ENCODE assay signal across 8 cellular contexts in the genomic region with DNA sequence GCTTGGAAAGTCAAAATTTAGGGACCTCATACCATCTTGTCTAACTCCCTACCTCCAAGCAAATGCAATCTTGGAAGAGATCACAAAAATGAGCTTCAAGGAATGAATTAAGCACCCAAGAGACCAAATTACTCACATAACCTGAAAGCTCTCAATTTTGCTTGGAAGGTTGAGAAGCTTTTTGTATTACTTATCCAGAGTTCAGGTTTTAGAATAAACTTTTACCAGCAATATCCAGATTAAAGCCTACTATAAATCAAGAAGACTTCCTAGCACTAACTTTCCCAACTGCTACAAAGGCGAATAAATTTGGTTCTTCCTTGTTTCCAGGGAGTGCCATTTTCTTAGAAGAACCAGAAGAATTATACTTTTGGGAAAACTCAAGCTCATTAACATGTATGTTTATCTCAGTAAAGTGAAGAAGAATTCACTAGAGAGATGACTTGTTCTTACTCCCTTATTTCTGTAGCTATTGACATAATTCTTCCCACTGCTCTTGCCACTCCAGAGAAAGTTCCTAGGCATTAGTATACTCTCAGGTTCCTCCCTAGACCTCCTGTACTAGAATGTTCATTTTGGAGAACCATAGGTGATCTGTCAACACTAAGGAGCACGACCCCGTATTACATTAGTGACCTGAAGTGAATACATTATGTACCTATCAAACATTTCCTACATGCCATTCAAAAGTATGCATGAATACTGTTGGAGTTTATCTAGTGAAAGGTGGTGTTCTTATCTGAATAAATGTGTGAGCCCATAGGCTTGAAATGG. TPM values are rescaled to one million over a fixed set of nuclear protein-coding genes. Genes with fewer than 3 reads are reported as not detected.
DNase-seq lines count a peak whose midpoint lies in the region; ATAC-seq and TF ChIP-seq lines count a peak whose summit lies in the region.
"Had no signal": no experiment of that assay in that cellular context is flagged by ENCODE, and none has a peak within 500 bp of the region (broad histone marks: within the 10 kb centered on the region; RNA-seq: fewer than 3 reads in every experiment).

No MANE protein-coding gene starts in this region.

- CTCF ChIA-PET in HEK293 (lab: Yijun Ruan, JAX), result interaction anchor here (0.6 to 5.8 kb wide), 7 partner anchors 10 to 604 kb away, joined by 3 to 33 read pairs (median 4); no protein-coding TSS in a partner anchor
- CTCF ChIA-PET in activated CD4-positive, alpha-beta memory T cell treated with anti-CD3 and anti-CD28 coated beads for 36 hours (lab: Charles Lee), result interaction anchor here (0.6 to 1.2 kb wide), 4 partner anchors 8 to 267 kb away, joined by 3 read pairs; no protein-coding TSS in a partner anchor

- H3K4me1 Mint-ChIP-seq in activated CD4-positive, alpha-beta memory T cell treated with anti-CD3 and anti-CD28 coated beads for 36 hours (ENCODE audit: low read depth), result peaks cover 67% of the 10 kb centered on the region
- peaks cover 85% of the 10 kb centered on the region for H3K4me1 Mint-ChIP-seq in stimulated activated naive CD8-positive, alpha-beta T cell treated with anti-CD3 and anti-CD28 coated beads, Interleukin-15, amount 100 ng/mL, for 72 hours

- H3K27me3 ChIP-seq in right cardiac atrium (ENCODE audit: control insufficient read depth, insufficient read depth), result no peaks in the 10 kb centered on the region

- peaks cover 50% of the 10 kb centered on the region for H3K36me3 Mint-ChIP-seq in activated CD4-positive, alpha-beta memory T cell treated with anti-CD3 and anti-CD28 coated beads for 36 hours

- DNase-seq in activated CD4-positive, alpha-beta memory T cell treated with anti-CD3 and anti-CD28 coated beads for 36 hours, result no peak
- no peak for DNase-seq in right cardiac atrium
- no peak for DNase-seq in stimulated activated naive CD8-positive, alpha-beta T cell treated with anti-CD3 and anti-CD28 coated beads, Interleukin-15, amount 100 ng/mL, for 72 hours
- no peak for DNase-seq in SKM-1 treated with dmso at 0.1 percent for 144 hours (lab: John Stamatoyannopoulos, UW; ENCODE audit: unreplicated experiment)
- DNase-seq: foreskin melanocyte had no signal

- intact Hi-C loops in activated CD4-positive, alpha-beta memory T cell treated with anti-CD3 and anti-CD28 coated beads for 36 hours (cut with micrococcal nuclease), result no loop called here
- intact Hi-C loops in right cardiac atrium (cut with DNase I), result no loop called here

- ATAC-seq in right cardiac atrium (no peak), GM18498 (IDR thresholded peaks at IDR 0.05; ENCODE audit: unreplicated experiment) (no peak), GM21737 (IDR thresholded peaks at IDR 0.05; ENCODE audit: unreplicated experiment) (no peak)
- ATAC-seq in stimulated activated naive CD8-positive, alpha-beta T cell treated with anti-CD3 and anti-CD28 coated beads, Interleukin-15, amount 100 ng/mL, for 72 hours, result no peak

- H3K4me3 Mint-ChIP-seq in activated CD4-positive, alpha-beta memory T cell treated with anti-CD3 and anti-CD28 coated beads for 36 hours, result peak overlapping the region; percentile 30
- peak overlapping the region; percentile 94 to 98 for H3K4me3 Mint-ChIP-seq in stimulated activated naive CD8-positive, alpha-beta T cell treated with anti-CD3 and anti-CD28 coated beads, Interleukin-15, amount 100 ng/mL, for 72 hours

- TF ChIP-seq CTCF in HEK293 (tag by site-specific recombination; IDR thresholded peaks at IDR 0.05), result no peak

- peaks cover 11 to 46% of the 10 kb centered on the region in 2 experiments; a peak in 2 of 3 replicates for H3K36me3 ChIP-seq in HEK293 (ENCODE audit: control insufficient read depth in 2 of 2, insufficient read depth in 1 of 2, low read length in 2 of 2)

- 46% methylated on average over 3 of the region's 3 CpGs for WGBS in right cardiac atrium

- H3K4me3 ChIP-seq in HEK293 (ENCODE audit: low read depth, low read length) (peak overlapping the region; percentile 16), right cardiac atrium (ENCODE audit: low read length) (peak overlapping the region; percentile 88)

- peaks cover 2% of the 10 kb centered on the region for H3K9me3 Mint-ChIP-seq in activated CD4-positive, alpha-beta memory T cell treated with anti-CD3 and anti-CD28 coated beads for 36 hours
- H3K9me3 Mint-ChIP-seq in stimulated activated naive CD8-positive, alpha-beta T cell treated with anti-CD3 and anti-CD28 coated beads, Interleukin-15, amount 100 ng/mL, for 72 hours, result no peaks in the 10 kb centered on the region

- peaks cover 5% of the 10 kb centered on the region for H3K27me3 Mint-ChIP-seq in activated CD4-positive, alpha-beta memory T cell treated with anti-CD3 and anti-CD28 coated beads for 36 hours
- no peaks in the 10 kb centered on the region for H3K27me3 Mint-ChIP-seq in stimulated activated naive CD8-positive, alpha-beta T cell treated with anti-CD3 and anti-CD28 coated beads, Interleukin-15, amount 100 ng/mL, for 72 hours

- H3K27ac ChIP-seq in HEK293 (ENCODE audit: extremely low read depth, low read depth, low read length), result no peak overlapping the region
- H3K27ac ChIP-seq in right cardiac atrium (ENCODE audit: low read length), result no peak overlapping the region

- H3K9me3 ChIP-seq in HEK293 (ENCODE audit: control insufficient read depth, insufficient read depth, low read depth, low read length), result no peaks in the 10 kb centered on the region
- H3K9me3 ChIP-seq in right cardiac atrium (ENCODE audit: control insufficient read depth, low read length), result no peaks in the 10 kb centered on the region

- H3K27ac Mint-ChIP-seq in activated CD4-positive, alpha-beta memory T cell treated with anti-CD3 and anti-CD28 coated beads for 36 hours, result no peak overlapping the region
- H3K27ac Mint-ChIP-seq in stimulated activated naive CD8-positive, alpha-beta T cell treated with anti-CD3 and anti-CD28 coated beads, Interleukin-15, amount 100 ng/mL, for 72 hours, result peak overlapping the region in 1 of 2 donors; percentile 47

- H3K4me1 ChIP-seq in HEK293 (ENCODE audit: control insufficient read depth, insufficient read depth, low read length), result peaks cover 27% of the 10 kb centered on the region
- H3K4me1 ChIP-seq in right cardiac atrium (ENCODE audit: control insufficient read depth, insufficient read depth, low read length), result no peaks in the 10 kb centered on the region

- POLR2A ChIA-PET in HEK293 (lab: Yijun Ruan, JAX), result interaction anchor here (0.7 to 1.6 kb wide), 12 partner anchors 9 to 238 kb away, joined by 3 to 13 read pairs (median 4); no protein-coding TSS in a partner anchor
- POLR2A ChIA-PET in activated CD4-positive, alpha-beta memory T cell treated with anti-CD3 and anti-CD28 coated beads for 36 hours (lab: Charles Lee), result interaction anchor here (0.6 kb wide), 1 partner anchor 580 kb away, joined by 3 read pairs; no protein-coding TSS in a partner anchor

TF ChIP-seq in HEK293, 187 proteins besides CTCF, POLR2A, EP300 and RAD21:
- TF ChIP-seq ZBTB20 (tag by site-specific recombination; IDR thresholded peaks at IDR 0.05), result peak; percentile 57; the same call in 1 of the 2 replicates
- TF ChIP-seq GLIS1 (tag by site-specific recombination; IDR thresholded peaks at IDR 0.05), result no peak
- TF ChIP-seq PRDM1 (tag by site-specific recombination; IDR thresholded peaks at IDR 0.05), result peak; percentile 36; the same call in 1 of the 2 replicates
- no peak for TF ChIP-seq ZNF138 (tag by site-specific recombination; IDR thresholded peaks at IDR 0.05; ENCODE audit: borderline replicate concordance)
- TF ChIP-seq WT1 (tag by site-specific recombination; IDR thresholded peaks at IDR 0.05), result 0 out of 2 replicates have a peak, but pooled peaks have one; percentile 9
- TF ChIP-seq SP3 (tag by site-specific recombination; IDR thresholded peaks at IDR 0.05), result no peak
- peak; percentile 80 for TF ChIP-seq ZSCAN16 (tag by site-specific recombination; IDR thresholded peaks at IDR 0.05)

RNA-seq across cellular contexts. Expression of a gene that starts 3.2 kb away (rescaled TPM):
- total RNA-seq in activated CD4-positive, alpha-beta memory T cell treated with anti-CD3 and anti-CD28 coated beads for 36 hours, result 100 to 1,000 TPM; 479 TPM
- 100 to 1,000 TPM; 281 to 612 (median 394) TPM for total RNA-seq in right cardiac atrium
- polyA plus RNA-seq in right cardiac atrium, result 421 TPM

RNA-seq across cellular contexts. Expression of a gene that starts 18.0 kb away (rescaled TPM):
- total RNA-seq in activated CD4-positive, alpha-beta memory T cell treated with anti-CD3 and anti-CD28 coated beads for 36 hours, result not detected
- total RNA-seq in right cardiac atrium, result under 1 TPM in 2 of 4 donors, not detected in 2; 0.20 to 0.29 TPM
- not detected for polyA plus RNA-seq in right cardiac atrium
